ENCODE assay signal across 8 cellular contexts in the genomic region with DNA sequence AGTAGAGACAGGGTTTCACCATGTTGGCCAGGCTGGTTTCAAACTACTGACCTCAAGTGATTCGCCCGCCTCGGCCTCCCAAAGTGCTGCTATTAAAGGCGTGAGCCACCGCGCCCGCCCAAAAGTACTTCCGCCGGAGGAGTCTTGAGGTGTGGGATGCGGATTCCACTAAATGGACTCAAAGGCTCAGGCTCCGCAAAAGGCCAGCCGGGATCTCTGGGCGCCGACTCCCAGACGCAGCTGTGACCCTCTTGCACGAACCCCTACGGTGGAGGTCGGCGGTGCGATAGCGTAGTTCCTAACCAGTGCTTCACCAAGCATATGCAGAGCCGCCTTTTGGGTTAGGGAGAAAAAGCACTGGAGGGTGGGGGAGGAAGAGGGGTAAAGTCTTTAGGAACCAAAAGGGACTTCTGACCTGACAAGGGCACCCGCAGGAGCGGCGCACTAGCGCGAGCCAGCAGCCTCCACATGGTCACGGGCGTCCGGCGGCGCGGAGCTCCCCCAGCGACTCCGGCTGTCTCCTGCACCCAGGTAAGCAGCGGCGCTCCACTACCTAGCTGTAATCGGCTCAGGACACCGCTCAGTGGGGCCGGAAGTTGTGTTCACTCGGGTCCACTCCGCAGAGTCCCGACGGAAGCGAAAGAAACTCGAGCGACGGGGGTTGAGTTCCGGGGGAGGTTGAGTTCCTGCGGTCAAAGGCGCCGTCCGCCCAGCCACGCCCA. TPM values are rescaled to one million over a fixed set of nuclear protein-coding genes. Genes with fewer than 3 reads are reported as not detected.
A peak's percentile ranks its signal among the peaks of the same experiment; 100 is the strongest.
DNase-seq lines count a peak whose midpoint lies in the region; ATAC-seq and TF ChIP-seq lines count a peak whose summit lies in the region.

A gene (minus strand): TSS at position 590 of the 722 bp plus-strand sequence. CDS start 120 bp downstream, at position 470.

- TF ChIP-seq CTCF in kidney epithelial cell (IDR thresholded peaks at IDR 0.05; ENCODE audit: insufficient read depth, low read length, poor library complexity, severe bottlenecking), result peak; percentile 43

- no peaks in the 10 kb centered on the region for H3K27me3 ChIP-seq in kidney epithelial cell (ENCODE audit: control insufficient read depth, insufficient read depth, low read length)

- ATAC-seq in GM19035 (IDR thresholded peaks at IDR 0.05; ENCODE audit: unreplicated experiment), result peak; percentile 98
- ATAC-seq in HG03354 (IDR thresholded peaks at IDR 0.05; ENCODE audit: poor library complexity, severe bottlenecking, unreplicated experiment), result peak; percentile 99
- ATAC-seq in activated CD4-positive, CD25-positive, alpha-beta regulatory T cell treated with anti-CD3 and anti-CD28 coated beads, Interleukin-2, amount 50 U/mL, for 24 hours, result peak; percentile 100

- DNase-seq in AML-193 (lab: John Stamatoyannopoulos, UW) (peak; percentile 84 to 86), NCI-H446 (lab: John Stamatoyannopoulos, UW) (peak; percentile 60 to 92), cerebellar cortex (ENCODE audit: low spot score) (peak; percentile 90), kidney epithelial cell (ENCODE audit: low read depth) (peak; percentile 42)
- DNase-seq in stimulated activated CD4-positive, alpha-beta T cell treated with anti-CD3 and anti-CD28 coated beads, Interleukin-15, amount 100 ng/mL, for 48 hours (ENCODE audit: low read depth in 2 of 2), result peak; percentile 84 to 88

- peaks cover 4% of the 10 kb centered on the region for H3K36me3 ChIP-seq in kidney epithelial cell (ENCODE audit: control insufficient read depth, insufficient read depth, low read length)

- peak within 1 kb of the TSS; percentile 65 for H3K4me3 ChIP-seq in kidney epithelial cell (ENCODE audit: low read depth, low read length)

RNA-seq across cellular contexts. Expression of the gene that starts here (rescaled TPM):
- 34.5 and 34.6 TPM in 2 replicates for total RNA-seq in kidney epithelial cell

Comparison
In these comparisons a context has a peak if more than half of its experiments do, and no peak if none do; other contexts are left out.
1. Peak in every context shown above with its lines: DNase-seq, ATAC-seq and H3K4me3 ChIP-seq.